In the genomic region with DNA sequence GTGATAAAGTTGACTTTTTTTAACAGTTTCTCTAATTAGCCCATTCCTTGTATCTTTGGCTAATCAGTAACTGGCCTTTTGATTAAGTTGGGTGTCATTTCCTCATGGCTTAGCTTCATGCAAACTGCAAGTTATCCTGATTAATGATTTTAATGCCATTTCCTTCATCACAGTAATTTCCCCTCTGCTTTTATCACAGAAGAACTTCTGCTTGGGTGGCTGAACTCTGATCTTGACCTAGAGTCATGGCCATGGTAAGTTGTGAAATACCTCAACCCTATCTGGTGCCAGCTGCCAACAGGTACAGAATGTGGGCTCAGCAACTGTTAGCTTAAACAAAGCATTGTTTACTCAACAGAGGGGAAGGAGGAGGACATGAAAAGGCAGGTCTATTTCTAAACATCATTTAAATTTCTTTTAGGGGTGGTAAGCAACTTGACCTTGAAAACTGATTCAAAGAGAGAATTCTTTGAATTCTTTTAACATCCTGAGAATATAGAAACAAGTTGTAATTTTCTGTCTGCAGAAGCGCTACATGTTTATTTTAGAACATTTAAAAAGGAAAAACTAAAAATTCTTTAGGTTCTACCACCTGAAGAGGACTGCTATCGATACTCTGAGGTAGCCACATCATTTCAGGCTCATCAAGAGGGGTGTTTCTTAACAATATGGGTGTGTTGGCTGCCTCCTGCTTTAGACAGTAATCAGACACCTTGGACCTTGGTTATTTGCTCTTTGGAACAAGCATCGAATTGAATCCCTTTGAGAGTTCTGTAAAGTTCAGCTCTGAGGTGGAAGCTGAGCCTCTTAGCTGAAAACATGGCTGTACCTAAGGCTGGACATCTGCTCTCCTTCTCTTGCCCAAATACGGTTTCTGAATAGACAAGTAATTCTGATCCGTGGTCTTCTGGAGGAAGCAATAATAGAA, we compare ENCODE assay signal across 12 cellular contexts. TPM values are rescaled to one million over a fixed set of nuclear protein-coding genes. Genes with fewer than 3 reads are reported as not detected.
DNase-seq lines count a peak whose midpoint lies in the region; ATAC-seq, FAIRE-seq and TF ChIP-seq lines count a peak whose summit lies in the region.
"Had no signal": no experiment of that assay in that cellular context is flagged by ENCODE, and none has a peak within 500 bp of the region (broad histone marks: within the 10 kb centered on the region; RNA-seq: fewer than 3 reads in every experiment).

No MANE protein-coding gene starts in this region.

- H3K36me3 ChIP-seq in H1 (ENCODE audit: control insufficient read depth in 2 of 4, insufficient read depth in 4 of 4, low read length in 3 of 4): no peaks in the 10 kb centered on the region
- peaks cover 0 to 21% (median 9%) of the 10 kb centered on the region in 4 donors for H3K36me3 ChIP-seq in stomach
- no peaks in the 10 kb centered on the region for H3K36me3 ChIP-seq in MG63
- H3K36me3 ChIP-seq: HAP-1 had no signal

- H3K4me2 ChIP-seq in H1 (ENCODE audit: insufficient read depth in 1 of 2, low read depth in 2 of 2, low read length in 2 of 2): peak overlapping the region in 1 of 2 experiments; percentile 28; a peak in 2 of 4 replicates

- peak; percentile 10 for DNase-seq in NCI-H1092 treated with DMSO at 0.1 percent for 48 hours (lab: John Stamatoyannopoulos, UW)
- DNase-seq in NCI-H1092 (lab: John Stamatoyannopoulos, UW): no peak
- DNase-seq in NCI-H2029 (lab: John Stamatoyannopoulos, UW): peak; percentile 15
- DNase-seq in H1 (ENCODE audit: low read depth in 1 of 2, low spot score in 2 of 2): peak in 1 of 2 experiments; percentile 34
- DNase-seq in stomach: peak; percentile 80
- no peak for DNase-seq in MG63
- DNase-seq: activated naive CD8-positive, alpha-beta T cell treated with anti-CD3 and anti-CD28 coated beads, Interleukin-2, amount 10 ng/mL, durations not matched to agents 7 days and 5 days; SIG-M5 had no signal

- peak overlapping the region; percentile 58 for H4K5ac ChIP-seq in H1 (ENCODE audit: insufficient read length, low read depth, low read length)

- intact Hi-C loops in stomach (cut with DNase I; ENCODE audit: low total_unique reads): no loop called here

- no peaks in the 10 kb centered on the region for H3K79me1 ChIP-seq in H1 (ENCODE audit: low read depth, low read length)

- TF ChIP-seq EP300 in H1 (IDR thresholded peaks at IDR 0.05; ENCODE audit: borderline replicate concordance in 1 of 2, low read depth in 2 of 2, low read length in 2 of 2) (no peak), stomach (IDR thresholded peaks at IDR 0.05) (no peak)

- H3K9ac ChIP-seq in H1 (replicated peaks in 1 of 4; ENCODE audit: extremely low read depth in 1 of 4, low read depth in 3 of 4, low read length in 3 of 4): no peak overlapping the region

- H2BK20ac ChIP-seq in H1 (ENCODE audit: low read length): no peak overlapping the region

- no peaks in the 10 kb centered on the region for H3K27me3 ChIP-seq in H1 (replicated peaks in 1 of 4; ENCODE audit: control insufficient read depth in 3 of 4, extremely low read depth in 1 of 4, insufficient read depth in 3 of 4, low read length in 3 of 4)
- no peaks in the 10 kb centered on the region for H3K27me3 ChIP-seq in stomach
- no peaks in the 10 kb centered on the region for H3K27me3 ChIP-seq in MG63

- no peak for TF ChIP-seq RAD21 in H1 (IDR thresholded peaks at IDR 0.05 in 1 of 2, conservative IDR thresholded peaks at IDR 0.05 in 1 of 2; ENCODE audit: low read depth in 2 of 2, low read length in 2 of 2)

- CTCF ChIA-PET in H1 (lab: Charles Lee; ENCODE audit: partially characterized antibody): interaction anchor here (0.6 to 2.4 kb wide), 3 partner anchors 14 to 40 kb away, joined by 3 to 5 read pairs (median 4); no protein-coding TSS in a partner anchor

- H3K4me1 ChIP-seq in H1 (replicated peaks in 1 of 4; ENCODE audit: control insufficient read depth in 3 of 4, insufficient read depth in 4 of 4, low read length in 3 of 4): peaks cover 2 to 19% (median 7%) of the 10 kb centered on the region in 4 experiments
- H3K4me1 ChIP-seq in stomach: peaks cover 34 to 68% (median 45%) of the 10 kb centered on the region in 4 donors

- H2AK5ac ChIP-seq in H1 (ENCODE audit: low read depth, low read length): no peak overlapping the region

- no peak overlapping the region for H2BK15ac ChIP-seq in H1 (ENCODE audit: low read length)

- no peak for TF ChIP-seq POLR2A in H1 (IDR thresholded peaks at IDR 0.05; ENCODE audit: control extremely low read depth in 1 of 2, low read depth in 2 of 2, low read length in 2 of 2)
- TF ChIP-seq POLR2A in stomach (IDR thresholded peaks at IDR 0.05): no peak

- ATAC-seq in SK-N-SH treated with all-trans-retinoic acid at 6 μM for 48 hours: no peak
- no peak for ATAC-seq in GM19455 (IDR thresholded peaks at IDR 0.05; ENCODE audit: unreplicated experiment)

- H3K23ac ChIP-seq in H1 (ENCODE audit: insufficient read length): no peak overlapping the region

- H3K14ac ChIP-seq in H1 (ENCODE audit: insufficient read length): no peak overlapping the region

- 87% methylated on average over 5 of the region's 5 CpGs; no CpG with 5 or more reads in 1 of the 2 experiments for WGBS in H1 (ENCODE audit: extremely low coverage in 1 of 2, insufficient coverage in 1 of 2, insufficient read length in 1 of 2, insufficient replicate concordance in 2 of 2, low coverage in 1 of 2, low lambda C conversion rate in 2 of 2, missing lambda C conversion rate in 1 of 2), 2 experiments
- whole genome bisulfite sequencing in stomach, 5 donors: 24 to 39% (median 31%) methylated on average over 5 of the region's 5 CpGs

- H3K4ac ChIP-seq in H1 (replicated peaks; ENCODE audit: insufficient read length, low read depth, low read length): no peak overlapping the region

- no peak for FAIRE-seq in H1 (lab: Jason Lieb, UNC)
- FAIRE-seq: islet of Langerhans had no signal

- H3K56ac ChIP-seq in H1 (replicated peaks; ENCODE audit: insufficient read length, low read depth, low read length): no peak overlapping the region

- peak overlapping the region; percentile 40; the same call in 1 of the 2 replicates for H2BK12ac ChIP-seq in H1 (ENCODE audit: low read depth, low read length)

- no peak overlapping the region for H4K8ac ChIP-seq in H1 (ENCODE audit: extremely low read depth, insufficient read depth, low read length)

- H3K23me2 ChIP-seq in H1 (ENCODE audit: low read depth, low read length): no peaks in the 10 kb centered on the region

- H3K27ac ChIP-seq in H1 (ENCODE audit: low read depth, low read length) (no peak overlapping the region), stomach (peak overlapping the region; percentile 72 to 85 (median 81))

- H2AFZ ChIP-seq in H1 (ENCODE audit: low read length): no peak overlapping the region

- H3K4me3 ChIP-seq in H1 (ENCODE audit: extremely low read depth in 1 of 4, insufficient read depth in 2 of 4, low read depth in 3 of 4, low read length in 4 of 4): no peak overlapping the region
- no peak overlapping the region for H3K4me3 ChIP-seq in stomach
- H3K4me3 ChIP-seq in MG63: no peak overlapping the region
- H3K4me3 ChIP-seq: HAP-1 had no signal

- peak overlapping the region; percentile 52; the same call in 1 of the 2 replicates for H3K18ac ChIP-seq in H1 (ENCODE audit: extremely low read depth, low read length)

- H3K79me2 ChIP-seq in H1 (ENCODE audit: control insufficient read depth in 1 of 2, insufficient read depth in 2 of 2, low read length in 2 of 2): no peaks in the 10 kb centered on the region

- TF ChIP-seq CTCF in H1 (IDR thresholded peaks at IDR 0.05; ENCODE audit: control extremely low read depth in 1 of 3, insufficient read depth in 1 of 3, low read depth in 1 of 3, low read length in 3 of 3) (no peak), stomach (IDR thresholded peaks at IDR 0.05) (no peak)

- no peaks in the 10 kb centered on the region for H4K20me1 ChIP-seq in H1 (replicated peaks in 1 of 2; ENCODE audit: control insufficient read depth in 1 of 2, insufficient read depth in 2 of 2, low read length in 2 of 2)

- POLR2A ChIA-PET in H1 (lab: Charles Lee; ENCODE audit: partially characterized antibody): no interaction called here

- no peak overlapping the region for H4K91ac ChIP-seq in H1 (replicated peaks; ENCODE audit: insufficient read length, low read length)

- H2BK5ac ChIP-seq in H1 (ENCODE audit: low read depth, low read length): no peak overlapping the region

- H3K9me3 ChIP-seq in H1 (ENCODE audit: insufficient read depth in 2 of 2, low read depth in 1 of 2, low read length in 1 of 2) (no peaks in the 10 kb centered on the region; a peak in 1 of 4 replicates), stomach (no peaks in the 10 kb centered on the region), MG63 (no peaks in the 10 kb centered on the region)
- H3K9me3 ChIP-seq: HAP-1 had no signal

- no peak overlapping the region for H2BK120ac ChIP-seq in H1 (replicated peaks; ENCODE audit: low read depth, low read length)

TF ChIP-seq in H1, 55 proteins besides CTCF, POLR2A, EP300 and RAD21 (continues in another document):
- TF ChIP-seq CHD1 (IDR thresholded peaks at IDR 0.05; ENCODE audit: low read depth, low read length): no peak

RNA-seq across cellular contexts. Expression of gene ANXA4, which starts 39.7 kb away (rescaled TPM):
- 16.9 and 17.6 TPM in 2 replicates for total RNA-seq in H1 (2021; fragmentation: NEBNext Ultra II Directional; extraction: Animal tissue kit (Norgen Biotek cat#: 25700))
- polyA plus RNA-seq in H1 (2011; rRNA removed): 8.9 and 9.4 TPM in 2 replicates
- polyA plus RNA-seq in H1 (2011; cell fraction: cytosol; rRNA removed): 17.2 TPM
- polyA plus RNA-seq in H1 (2011; cell fraction: nucleus; rRNA removed): 20.7 TPM
- 21.8 to 31.5 TPM (median 26.2 TPM) in 4 replicates for polyA plus RNA-seq in H1 (2012, experiment 1 of 2)
- 5.4 TPM for polyA plus RNA-seq in H1 (2012, experiment 2 of 2)
- polyA plus RNA-seq in H1 (2013, experiment 1 of 2): 10.7 TPM
- 9.8 TPM for polyA plus RNA-seq in H1 (2013, experiment 2 of 2)
- 24.1 and 26.9 TPM in 2 replicates for polyA minus RNA-seq in H1 (2011; rRNA and poly(A)+ RNA removed)
- 6.3 TPM for polyA minus RNA-seq in H1 (2011; cell fraction: cytosol; rRNA and poly(A)+ RNA removed)
- 9.0 TPM for polyA minus RNA-seq in H1 (2011; cell fraction: nucleus; rRNA and poly(A)+ RNA removed)
- total RNA-seq in stomach: 100 to 1,000 TPM in 2 of 5 donors, 10 to 100 TPM in 3; 40.8 to 193 (median 58.4) TPM
- polyA plus RNA-seq in stomach: 100 to 1,000 TPM in 1 of 3 donors, 10 to 100 TPM in 2; 67.3 to 113 (median 94.3) TPM
- total RNA-seq in MG63 (2014; rRNA removed; shearing (Covaris generic); ENCODE audit: low replicate concordance): 40.6 and 40.7 TPM in 2 replicates

RNA-seq across cellular contexts. Expression of gene GMCL1, which starts 47.9 kb away (rescaled TPM):
- total RNA-seq in H1 (2021; fragmentation: NEBNext Ultra II Directional; extraction: Animal tissue kit (Norgen Biotek cat#: 25700)): 21.9 and 26.1 TPM in 2 replicates
- 6.3 and 6.5 TPM in 2 replicates for polyA plus RNA-seq in H1 (2011; rRNA removed)
- 10.0 TPM for polyA plus RNA-seq in H1 (2011; cell fraction: cytosol; rRNA removed)
- 8.7 TPM for polyA plus RNA-seq in H1 (2011; cell fraction: nucleus; rRNA removed)
- 8.0 to 14.4 TPM (median 11.8 TPM) in 4 replicates for polyA plus RNA-seq in H1 (2012, experiment 1 of 2)
- 1.5 TPM for polyA plus RNA-seq in H1 (2012, experiment 2 of 2)
- 26.4 TPM for polyA plus RNA-seq in H1 (2013, experiment 1 of 2)
- 28.5 TPM for polyA plus RNA-seq in H1 (2013, experiment 2 of 2)
- 8.5 and 13.7 TPM in 2 replicates for polyA minus RNA-seq in H1 (2011; rRNA and poly(A)+ RNA removed)
- polyA minus RNA-seq in H1 (2011; cell fraction: cytosol; rRNA and poly(A)+ RNA removed): 22.4 TPM
- 11.0 TPM for polyA minus RNA-seq in H1 (2011; cell fraction: nucleus; rRNA and poly(A)+ RNA removed)
- 10 to 100 TPM in 2 of 5 donors, 1 to 10 TPM in 3; 1.2 to 23.1 (median 4.9) TPM for total RNA-seq in stomach
- polyA plus RNA-seq in stomach: 1 to 10 TPM; 4.7 to 7.9 (median 7.0) TPM
- 2.2 and 4.6 TPM in 2 replicates for total RNA-seq in MG63 (2014; rRNA removed; shearing (Covaris generic); ENCODE audit: low replicate concordance)

Comparison
In these comparisons a context has a peak if more than half of its experiments do, and no peak if none do; other contexts are left out.
1. DNase-seq: peak in NCI-H1092 treated with DMSO at 0.1 percent for 48 hours (single experiment), NCI-H2029 (single experiment) and stomach (single experiment); none in NCI-H1092 (single experiment) and MG63 (single experiment).